11 cellular contexts compared by ENCODE assay signal in genomic region chr7:27141591-27142561, GRCh38. TPM values are rescaled to one million over a fixed set of nuclear protein-coding genes. Genes with fewer than 3 reads are reported as not detected.
A peak's percentile ranks its signal among the peaks of the same experiment; 100 is the strongest.
DNase-seq lines count a peak whose midpoint lies in the region; ATAC-seq and TF ChIP-seq lines count a peak whose summit lies in the region.
"Had no signal": no experiment of that assay in that cellular context is flagged by ENCODE, and none has a peak within 500 bp of the region (broad histone marks: within the 10 kb centered on the region; RNA-seq: fewer than 3 reads in every experiment).

No MANE protein-coding gene starts in this region.

- H3K9me3 ChIP-seq in gastroesophageal sphincter (no peaks in the 10 kb centered on the region), osteoblast (ENCODE audit: low read depth, low read length) (no peaks in the 10 kb centered on the region)
- H3K9me3 ChIP-seq in CD8-positive, alpha-beta memory T cell (ENCODE audit: low read length), result no peaks in the 10 kb centered on the region

- H3K9me3 Mint-ChIP-seq in CD14-positive monocyte, result peaks cover 13 to 39% (median 31%) of the 10 kb centered on the region in 7 donors
- no peaks in the 10 kb centered on the region for H3K9me3 Mint-ChIP-seq in CD8-positive, alpha-beta memory T cell

- H3K4me1 ChIP-seq in gastroesophageal sphincter, result peaks cover 2 to 54% (median 2%) of the 10 kb centered on the region in 3 donors
- peaks cover 16% of the 10 kb centered on the region for H3K4me1 ChIP-seq in osteoblast (ENCODE audit: insufficient read depth, low read length)
- H3K4me1 ChIP-seq in CD8-positive, alpha-beta memory T cell (ENCODE audit: insufficient read depth, low read length), result no peaks in the 10 kb centered on the region

- intact Hi-C loops in CD14-positive monocyte (cut with micrococcal nuclease), result loop anchor here in 1 of 2 donors (5.0 kb wide), 1 partner anchor 280 kb away; the partner anchor contains the start of gene SKAP2

- peaks cover 37 to 59% (median 46%) of the 10 kb centered on the region in 3 donors for H3K27me3 Mint-ChIP-seq in CD14-positive monocyte (ENCODE audit: low read depth in 3 of 3)
- H3K27me3 Mint-ChIP-seq in CD8-positive, alpha-beta memory T cell, result peaks cover 32 to 63% of the 10 kb centered on the region in 2 donors

- 22 to 35% methylated on average over 12 to 32 of the region's 40 CpGs for WGBS in gastroesophageal sphincter (ENCODE audit: low coverage in 1 of 2), 2 donors

- no peak for TF ChIP-seq EP300 in gastroesophageal sphincter (IDR thresholded peaks at IDR 0.05)

- H2AFZ ChIP-seq in osteoblast (ENCODE audit: low read length), result no peak overlapping the region

- peak in 1 of 2 donors; percentile 20 for TF ChIP-seq POLR2A in gastroesophageal sphincter (IDR thresholded peaks at IDR 0.05)

- H3K4me1 Mint-ChIP-seq in CD14-positive monocyte, result peaks cover 11% of the 10 kb centered on the region
- peaks cover 0 to 1% (median 0%) of the 10 kb centered on the region in 3 donors for H3K4me1 Mint-ChIP-seq in CD8-positive, alpha-beta memory T cell

- CTCF ChIA-PET in RWPE1 (lab: Yijun Ruan, JAX), result interaction anchor here (0.6 to 3.7 kb wide), 10 partner anchors 9 to 1429 kb away, joined by 3 to 34 read pairs (median 4); partner anchors contain the start of gene HOXA4
- CTCF ChIA-PET in CD8-positive, alpha-beta memory T cell (lab: Charles Lee), result interaction anchor here (1.3 to 1.7 kb wide), 2 partner anchors 9 to 11 kb away, joined by 4 to 5 read pairs; partner anchors contain the start of gene HOXA4

- peaks cover 4% of the 10 kb centered on the region for H4K20me1 ChIP-seq in osteoblast (ENCODE audit: insufficient read depth, low read length)

- POLR2A ChIA-PET in RWPE1 (lab: Yijun Ruan, JAX; ENCODE audit: low non-redundant PET), result interaction anchor here (0.5 kb wide), 1 partner anchor 282 kb away, joined by 5 read pairs; no protein-coding TSS in a partner anchor
- POLR2A ChIA-PET in CD8-positive, alpha-beta memory T cell (lab: Charles Lee), result no interaction called here

- TF ChIP-seq CTCF in CD14-positive monocyte (IDR thresholded peaks at IDR 0.05) (no peak), RWPE1 (conservative IDR thresholded peaks at IDR 0.05; ENCODE audit: low read depth) (0 out of 2 replicates have a peak, but pooled peaks have one; percentile 17), gastroesophageal sphincter (IDR thresholded peaks at IDR 0.05) (peak in 3 of 4 experiments; percentile 44 to 51 (median 51)), osteoblast (IDR thresholded peaks at IDR 0.05; ENCODE audit: extremely low read depth, low read depth, low read length) (no peak)

- H3K36me3 ChIP-seq in gastroesophageal sphincter (no peaks in the 10 kb centered on the region), osteoblast (ENCODE audit: insufficient read depth, low read length) (peaks cover 58% of the 10 kb centered on the region)
- no peaks in the 10 kb centered on the region for H3K36me3 ChIP-seq in CD8-positive, alpha-beta memory T cell (ENCODE audit: insufficient read depth, low read length)

- H3K79me2 ChIP-seq in osteoblast (ENCODE audit: insufficient read depth, low read length), result peaks cover 83% of the 10 kb centered on the region

- H3K4me3 Mint-ChIP-seq in CD14-positive monocyte, result peak overlapping the region; percentile 81 to 88
- H3K4me3 Mint-ChIP-seq in CD8-positive, alpha-beta memory T cell, result no peak overlapping the region

- peak overlapping the region; percentile 90 for H3K27ac ChIP-seq in RWPE1
- H3K27ac ChIP-seq in gastroesophageal sphincter, result peak overlapping the region; percentile 90 to 100 (median 98)
- peak overlapping the region; percentile 37 for H3K27ac ChIP-seq in osteoblast (ENCODE audit: low read depth, low read length)
- H3K27ac ChIP-seq in CD8-positive, alpha-beta memory T cell (ENCODE audit: low read depth, low read length), result no peak overlapping the region

- no peak for ATAC-seq in gastroesophageal sphincter
- ATAC-seq in GM18517 (IDR thresholded peaks at IDR 0.05; ENCODE audit: unreplicated experiment), result no peak

- H3K27ac Mint-ChIP-seq in CD14-positive monocyte, result peak overlapping the region in 1 of 7 donors; percentile 76
- H3K27ac Mint-ChIP-seq in CD8-positive, alpha-beta memory T cell, result no peak overlapping the region

- peak overlapping the region; percentile 94 to 98 for H3K4me3 ChIP-seq in gastroesophageal sphincter
- H3K4me3 ChIP-seq in osteoblast (ENCODE audit: insufficient read depth, low read length), result peak overlapping the region; percentile 63
- no peak overlapping the region for H3K4me3 ChIP-seq in CD8-positive, alpha-beta memory T cell (ENCODE audit: low read length)

- peaks cover 0 to 3% of the 10 kb centered on the region in 2 donors for H3K36me3 Mint-ChIP-seq in CD14-positive monocyte
- H3K36me3 Mint-ChIP-seq in CD8-positive, alpha-beta memory T cell, result no peaks in the 10 kb centered on the region

- H3K4me2 ChIP-seq in osteoblast (ENCODE audit: insufficient read depth, low read length), result peak overlapping the region; percentile 43

- DNase-seq in CD14-positive monocyte (ENCODE audit: low spot score) (no peak), RWPE1 (ENCODE audit: low spot score) (no peak), osteoblast (ENCODE audit: insufficient read length, low spot score, missing footprints) (peak; percentile 85), AG08395 (ENCODE audit: low spot score) (no peak), A172 (ENCODE audit: low spot score) (no peak)
- DNase-seq in CD8-positive, alpha-beta memory T cell, result no peak
- DNase-seq: activated CD4-positive, alpha-beta T cell treated with anti-CD3 and anti-CD28 coated beads for 1 hour; Calu3; cerebellar nuclear complex had no signal

- H3K27me3 ChIP-seq in gastroesophageal sphincter, result peaks cover 6% of the 10 kb centered on the region
- H3K27me3 ChIP-seq in osteoblast (ENCODE audit: insufficient read depth, low read length), result no peaks in the 10 kb centered on the region
- peaks cover 19% of the 10 kb centered on the region for H3K27me3 ChIP-seq in CD8-positive, alpha-beta memory T cell (ENCODE audit: insufficient read depth, low read length, poor library complexity, severe bottlenecking)

RNA-seq across cellular contexts. Expression of gene HOXA5, which starts 1.6 kb away (rescaled TPM):
- polyA plus RNA-seq in CD14-positive monocyte, result 1 to 10 TPM in 1 of 2 donors, under 1 TPM in 1; 0.85 to 1.8 TPM
- 10 to 100 TPM; 11.0 to 34.6 (median 29.3) TPM for total RNA-seq in gastroesophageal sphincter
- 3.2 and 5.8 TPM in 2 replicates for total RNA-seq in osteoblast
- not detected for total RNA-seq in CD8-positive, alpha-beta memory T cell
- polyA plus RNA-seq in CD8-positive, alpha-beta memory T cell, result not detected
- total RNA-seq in A172 (2014; rRNA removed; shearing (Covaris generic)), result 0.98 and 1.9 TPM in 2 replicates

RNA-seq across cellular contexts. Expression of gene HOXA6, which starts 5.7 kb away (rescaled TPM):
- polyA plus RNA-seq in CD14-positive monocyte, result not detected
- total RNA-seq in gastroesophageal sphincter (10 to 100 TPM in 1 of 4 donors, under 1 TPM in 1, not detected in 2; 0.46 to 12.7 TPM), osteoblast (5.0 and 7.6 TPM in 2 replicates)
- total RNA-seq in CD8-positive, alpha-beta memory T cell, result not detected
- polyA plus RNA-seq in CD8-positive, alpha-beta memory T cell, result not detected
- total RNA-seq in A172 (2014; rRNA removed; shearing (Covaris generic)), result 0.48 TPM in 1 of 2 replicates, not detected in the other

RNA-seq across cellular contexts. Expression of gene HOXA3, which starts 10.5 kb away (rescaled TPM):
- not detected for polyA plus RNA-seq in CD14-positive monocyte
- total RNA-seq in gastroesophageal sphincter, result 10 to 100 TPM in 2 of 4 donors, 1 to 10 TPM in 2; 6.4 to 22.6 (median 10.3) TPM
- total RNA-seq in osteoblast, result 3.5 and 4.0 TPM in 2 replicates
- not detected for total RNA-seq in CD8-positive, alpha-beta memory T cell
- polyA plus RNA-seq in CD8-positive, alpha-beta memory T cell, result not detected
- 0.07 and 0.41 TPM in 2 replicates for total RNA-seq in A172 (2014; rRNA removed; shearing (Covaris generic))

RNA-seq across cellular contexts. Expression of gene HOXA4, which starts 11.3 kb away (rescaled TPM):
- not detected for polyA plus RNA-seq in CD14-positive monocyte
- total RNA-seq in gastroesophageal sphincter (10 to 100 TPM in 3 of 4 donors, 1 to 10 TPM in 1; 8.6 to 20.2 (median 15.3) TPM), osteoblast (0.72 and 1.2 TPM in 2 replicates)
- under 1 TPM in 1 of 2 experiments, not detected in 1; 0.11 TPM for total RNA-seq in CD8-positive, alpha-beta memory T cell
- polyA plus RNA-seq in CD8-positive, alpha-beta memory T cell, result 0.20 TPM
- total RNA-seq in A172 (2014; rRNA removed; shearing (Covaris generic)), result 2.0 and 3.4 TPM in 2 replicates

RNA-seq across cellular contexts. Expression of gene HOXA7, which starts 14.6 kb away (rescaled TPM):
- not detected for polyA plus RNA-seq in CD14-positive monocyte
- total RNA-seq in gastroesophageal sphincter (1 to 10 TPM in 3 of 4 donors, under 1 TPM in 1; 0.85 to 5.1 (median 1.4) TPM), osteoblast (3.6 and 4.4 TPM in 2 replicates)
- not detected for total RNA-seq in CD8-positive, alpha-beta memory T cell
- not detected for polyA plus RNA-seq in CD8-positive, alpha-beta memory T cell
- total RNA-seq in A172 (2014; rRNA removed; shearing (Covaris generic)), result not detected in 2 replicates
- total RNA-seq: Calu3 had no signal

Comparison
In these comparisons a context has a peak if more than half of its experiments do, and no peak if none do; other contexts are left out.
1. H3K4me3 Mint-ChIP-seq: peak in CD14-positive monocyte (2 of 2); none in CD8-positive, alpha-beta memory T cell (0 of 7).
2. CTCF ChIP-seq: peak in RWPE1 (single experiment) and gastroesophageal sphincter (3 of 4); none in CD14-positive monocyte (single experiment) and osteoblast (single experiment).